Comparison of ENCODE assay signal across 8 cellular contexts in the genomic region with DNA sequence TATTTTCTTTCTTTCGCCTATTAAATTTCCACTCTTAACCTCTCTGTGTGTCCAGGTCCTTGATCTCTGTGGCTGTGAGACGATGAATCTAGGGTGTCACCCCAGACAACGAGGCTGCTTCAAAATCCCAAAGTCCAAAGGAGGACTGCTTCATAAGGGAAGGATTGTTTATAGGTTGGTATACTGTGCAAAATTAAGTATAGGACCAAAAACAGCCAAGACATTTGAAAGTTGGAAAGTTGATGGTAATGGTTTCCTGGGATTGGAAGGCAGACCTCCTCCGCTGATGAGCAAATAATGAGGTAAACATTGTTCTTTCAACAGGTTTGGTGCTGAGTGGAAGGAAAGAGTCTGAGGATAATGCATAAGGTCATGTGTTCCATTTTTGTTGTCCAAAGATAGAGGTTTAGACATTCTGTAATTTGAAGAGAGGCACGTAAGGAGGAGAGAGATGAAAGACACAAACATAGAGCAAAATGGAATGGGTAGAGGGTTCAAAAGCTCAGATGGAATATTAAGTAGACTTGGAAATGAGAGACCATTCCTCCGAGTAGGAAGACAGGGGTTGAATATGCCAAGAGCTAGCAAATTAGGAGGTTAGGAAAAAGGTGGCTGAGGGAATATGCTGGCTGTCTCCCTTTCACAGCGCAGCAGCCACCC. TPM values are rescaled to one million over a fixed set of nuclear protein-coding genes. Genes with fewer than 3 reads are reported as not detected.
DNase-seq lines count a peak whose midpoint lies in the region; ATAC-seq and TF ChIP-seq lines count a peak whose summit lies in the region.

No MANE protein-coding gene starts in this region.

- no peak for ATAC-seq in Right ventricle myocardium superior (ENCODE audit: poor library complexity)
- ATAC-seq in left lung = no peak
- no peak for ATAC-seq in GM18511 (IDR thresholded peaks at IDR 0.05; ENCODE audit: unreplicated experiment)
- ATAC-seq in GM21723 (IDR thresholded peaks at IDR 0.05; ENCODE audit: unreplicated experiment) = no peak

- H3K4me3 ChIP-seq in left ventricle myocardium inferior (peak overlapping the region; percentile 75), left lung (peak overlapping the region; percentile 35 to 43), vagina (peak overlapping the region; percentile 56 to 64)

- H3K27ac Mint-ChIP-seq in activated naive CD8-positive, alpha-beta T cell treated with anti-CD3 and anti-CD28 coated beads for 36 hours = no peak overlapping the region

- DNase-seq in left ventricle myocardium inferior (no peak), Right ventricle myocardium superior (no peak), left lung (no peak), vagina (ENCODE audit: extremely low spot score in 2 of 2) (no peak), DMS79 treated with DMSO at 0.1 percent for 48 hours (lab: John Stamatoyannopoulos, UW) (no peak)
- DNase-seq in activated naive CD8-positive, alpha-beta T cell treated with anti-CD3 and anti-CD28 coated beads for 36 hours = no peak

- H3K27me3 Mint-ChIP-seq in activated naive CD8-positive, alpha-beta T cell treated with anti-CD3 and anti-CD28 coated beads for 36 hours = peaks cover 62% of the 10 kb centered on the region

- H3K36me3 ChIP-seq in left ventricle myocardium inferior (no peaks in the 10 kb centered on the region), left lung (no peaks in the 10 kb centered on the region), vagina (no peaks in the 10 kb centered on the region)

- intact Hi-C loops in left ventricle myocardium inferior (cut with micrococcal nuclease) (loop anchor here (5.0 kb wide), 1 partner anchor 38 kb away; no protein-coding TSS in a partner anchor), Right ventricle myocardium superior (cut with DNase I) (loop anchor here (5.0 to 10.0 kb wide), 2 partner anchors 38 to 115 kb away; no protein-coding TSS in a partner anchor), left lung (cut with DNase I) (no loop called here), vagina (cut with DNase I) (loop anchor here (5.0 to 10.0 kb wide), 3 partner anchors 38 to 1803 kb away; no protein-coding TSS in a partner anchor)

- TF ChIP-seq CTCF in left ventricle myocardium inferior (IDR thresholded peaks at IDR 0.05; ENCODE audit: borderline replicate concordance) (no peak), left lung (IDR thresholded peaks at IDR 0.05) (no peak), vagina (IDR thresholded peaks at IDR 0.05) (no peak)

- H3K27ac ChIP-seq in left ventricle myocardium inferior (replicated peaks) (peak overlapping the region; percentile 79), left lung (no peak overlapping the region), vagina (peak overlapping the region; percentile 86)

- peak overlapping the region; percentile 84 for H3K4me3 Mint-ChIP-seq in activated naive CD8-positive, alpha-beta T cell treated with anti-CD3 and anti-CD28 coated beads for 36 hours

- no peak for TF ChIP-seq POLR2A in vagina (IDR thresholded peaks at IDR 0.05)

- peaks cover 4% of the 10 kb centered on the region for H3K36me3 Mint-ChIP-seq in activated naive CD8-positive, alpha-beta T cell treated with anti-CD3 and anti-CD28 coated beads for 36 hours

- H3K9me3 ChIP-seq in left ventricle myocardium inferior (replicated peaks) = no peaks in the 10 kb centered on the region
- no peaks in the 10 kb centered on the region for H3K9me3 ChIP-seq in left lung
- H3K9me3 ChIP-seq in vagina = no peaks in the 10 kb centered on the region

- peaks cover 25% of the 10 kb centered on the region for H3K4me1 ChIP-seq in left ventricle myocardium inferior
- H3K4me1 ChIP-seq in left lung = peaks cover 0 to 31% of the 10 kb centered on the region in 2 donors
- peaks cover 14% of the 10 kb centered on the region for H3K4me1 ChIP-seq in vagina

- peaks cover 39% of the 10 kb centered on the region for H3K4me1 Mint-ChIP-seq in activated naive CD8-positive, alpha-beta T cell treated with anti-CD3 and anti-CD28 coated beads for 36 hours

- H3K9me3 Mint-ChIP-seq in activated naive CD8-positive, alpha-beta T cell treated with anti-CD3 and anti-CD28 coated beads for 36 hours = peaks cover 3% of the 10 kb centered on the region

- peaks cover 22% of the 10 kb centered on the region for H3K27me3 ChIP-seq in left ventricle myocardium inferior (ENCODE audit: low read depth)
- H3K27me3 ChIP-seq in left lung = peaks cover 10 to 15% of the 10 kb centered on the region in 2 donors
- no peaks in the 10 kb centered on the region for H3K27me3 ChIP-seq in vagina

RNA-seq across cellular contexts. Expression of a gene that starts 24.8 kb away (rescaled TPM):
- 0.36 TPM for total RNA-seq in left ventricle myocardium inferior
- total RNA-seq in Right ventricle myocardium superior = 0.08 TPM
- total RNA-seq in activated naive CD8-positive, alpha-beta T cell treated with anti-CD3 and anti-CD28 coated beads for 36 hours = 1 to 10 TPM; 1.0 TPM
- 1 to 10 TPM; 1.7 to 1.8 TPM for total RNA-seq in left lung
- 0.25 TPM for total RNA-seq in vagina

RNA-seq across cellular contexts. Expression of a gene that starts 56.5 kb away (rescaled TPM):
- total RNA-seq in left ventricle myocardium inferior (17.8 TPM), Right ventricle myocardium superior (15.7 TPM), left lung (10 to 100 TPM; 42.2 to 47.5 TPM), vagina (58.4 TPM)
- 10 to 100 TPM; 51.5 to 52.3 TPM for total RNA-seq in activated naive CD8-positive, alpha-beta T cell treated with anti-CD3 and anti-CD28 coated beads for 36 hours

Comparison
In these comparisons a context has a peak if more than half of its experiments do, and no peak if none do; other contexts are left out.
1. H3K27ac ChIP-seq: peak in left ventricle myocardium inferior (single experiment) and vagina (single experiment); none in left lung (0 of 2).
2. intact Hi-C loops: an anchor here in left ventricle myocardium inferior (5.0 kb wide), Right ventricle myocardium superior (5.0 to 10.0 kb wide) and vagina (5.0 to 10.0 kb wide); none called in left lung.
3. Peak in every context shown above with its lines, with median percentiles within 50 percentile points of each other: H3K4me3 ChIP-seq.